7 cellular contexts compared by ENCODE assay signal in genomic region chr1:44835738-44836675, GRCh38.
A peak's percentile ranks its signal among the peaks of the same experiment; 100 is the strongest.
DNase-seq lines count a peak whose midpoint lies in the region; ATAC-seq lines count a peak whose summit lies in the region.

No MANE protein-coding gene starts in this region.

- peak; percentile 63 for ATAC-seq in GM18498 (IDR thresholded peaks at IDR 0.05; ENCODE audit: unreplicated experiment)
- ATAC-seq in HG03565 (IDR thresholded peaks at IDR 0.05; ENCODE audit: unreplicated experiment) = peak; percentile 56

- DNase-seq in NCI-H82 treated with DMSO at 0.1 percent for 48 hours (lab: John Stamatoyannopoulos, UW; ENCODE audit: unreplicated experiment) (peak; percentile 85), ecto neural progenitor cell (ENCODE audit: low spot score) (peak; percentile 86), medulla oblongata (ENCODE audit: extremely low spot score) (peak; percentile 87)
- peak; percentile 96 for DNase-seq in activated CD4-positive, alpha-beta T cell treated with anti-CD3 and anti-CD28 coated beads, Interleukin-2, amount 50 U/mL, for 48 hours
- DNase-seq in stimulated activated CD8-positive, alpha-beta memory T cell treated with anti-CD3 and anti-CD28 coated beads, Interleukin-15, amount 100 ng/mL, for 24 hours (ENCODE audit: low read depth) = peak; percentile 64

Comparison
In these comparisons a context has a peak if more than half of its experiments do, and no peak if none do; other contexts are left out.
1. Peak in every context shown above with its lines: DNase-seq and ATAC-seq.